In the genomic region with DNA sequence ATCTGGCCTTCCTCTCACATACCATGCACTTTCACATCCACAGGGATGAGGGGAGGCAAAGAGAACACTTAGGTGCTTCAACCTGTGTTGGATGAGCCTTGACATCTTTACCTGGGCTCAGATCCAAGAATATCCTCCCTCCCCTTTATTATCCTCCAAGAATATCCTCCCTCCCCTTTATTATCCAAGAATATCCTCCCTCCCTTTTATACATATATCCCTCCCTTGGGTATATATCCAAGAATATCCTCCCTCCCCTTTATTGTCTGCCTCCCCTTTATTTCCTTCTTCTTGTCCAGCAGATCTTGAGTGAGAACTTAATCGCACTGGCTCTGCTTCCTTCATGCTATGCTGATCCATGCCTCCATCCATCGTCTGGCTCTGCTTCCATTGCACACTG, we compare ENCODE assay signal across 28 cellular contexts. TPM values are rescaled to one million over a fixed set of nuclear protein-coding genes. Genes with fewer than 3 reads are reported as not detected.
DNase-seq lines count a peak whose midpoint lies in the region; ATAC-seq and TF ChIP-seq lines count a peak whose summit lies in the region.
"Had no signal": no experiment of that assay in that cellular context is flagged by ENCODE, and none has a peak within 500 bp of the region (broad histone marks: within the 10 kb centered on the region; RNA-seq: fewer than 3 reads in every experiment).

No MANE protein-coding gene starts in this region.

- H3K27ac ChIP-seq in heart right ventricle (peak overlapping the region in 8 of 10 donors; percentile 25 to 86 (median 66)), layer of hippocampus (ENCODE audit: low read depth, low read length) (peak overlapping the region; percentile 54), sigmoid colon (peak overlapping the region; percentile 79 to 89 (median 84)), vagina (peak overlapping the region; percentile 42)
- H3K27ac ChIP-seq: SJCRH30, VCaP had no signal

- H3K4me1 ChIP-seq in heart right ventricle, result peaks cover 5 to 100% (median 78%) of the 10 kb centered on the region in 9 donors
- H3K4me1 ChIP-seq in sigmoid colon, result peaks cover 0 to 97% (median 92%) of the 10 kb centered on the region in 4 donors
- H3K4me1 ChIP-seq in vagina, result peaks cover 46% of the 10 kb centered on the region

- H3K4me3 Mint-ChIP-seq in glutamatergic neuron (ENCODE audit: unreplicated experiment), result no peak overlapping the region
- H3K4me3 Mint-ChIP-seq: CD4-positive, CD25-positive, alpha-beta regulatory T cell; GM23338; immature natural killer cell; memory B cell had no signal

- no peak for TF ChIP-seq CTCF in heart right ventricle (IDR thresholded peaks at IDR 0.05)
- no peak for TF ChIP-seq CTCF in sigmoid colon (IDR thresholded peaks at IDR 0.05)
- TF ChIP-seq CTCF in vagina (IDR thresholded peaks at IDR 0.05), result no peak
- TF ChIP-seq CTCF in glutamatergic neuron (IDR thresholded peaks at IDR 0.05; ENCODE audit: partially characterized antibody, unreplicated experiment), result no peak

- H3K27me3 ChIP-seq in heart right ventricle (no peaks in the 10 kb centered on the region), layer of hippocampus (ENCODE audit: control insufficient read depth, insufficient read depth, low read length) (no peaks in the 10 kb centered on the region), sigmoid colon (no peaks in the 10 kb centered on the region), vagina (no peaks in the 10 kb centered on the region)
- H3K27me3 ChIP-seq: dorsolateral prefrontal cortex, SJCRH30 had no signal

- H3K27ac Mint-ChIP-seq in glutamatergic neuron (ENCODE audit: unreplicated experiment), result no peak overlapping the region
- H3K27ac Mint-ChIP-seq: CD4-positive, CD25-positive, alpha-beta regulatory T cell; GM23338; immature natural killer cell; memory B cell had no signal

- TF ChIP-seq EP300 in sigmoid colon (IDR thresholded peaks at IDR 0.05), result no peak

- 68 to 71% methylated on average over 2 of the region's 2 CpGs for WGBS in heart right ventricle, 2 donors
- 86 to 91% methylated on average over 2 of the region's 2 CpGs for WGBS in sigmoid colon, 2 donors

- H3K9me3 ChIP-seq in heart right ventricle, result no peaks in the 10 kb centered on the region
- no peaks in the 10 kb centered on the region for H3K9me3 ChIP-seq in sigmoid colon
- H3K9me3 ChIP-seq in vagina, result no peaks in the 10 kb centered on the region
- H3K9me3 ChIP-seq: SJCRH30 had no signal

- DNase-seq in heart right ventricle (no peak), left cardiac atrium (no peak), sigmoid colon (no peak), vagina (ENCODE audit: extremely low spot score in 2 of 2) (no peak), NOMO-1 (lab: John Stamatoyannopoulos, UW; ENCODE audit: unreplicated experiment in 2 of 2) (no peak), glutamatergic neuron (no peak)
- DNase-seq: ACHN; activated gamma-delta T cell treated with Interleukin-2 at 50 U/mL for 16 hours; amniotic stem cell; caudate nucleus; CD4-positive, CD25-positive, alpha-beta regulatory T cell; DMS 273 treated with DMSO at 0.1 percent for 48 hours; dorsolateral prefrontal cortex; erythroblast; immature natural killer cell; Kasumi-1; NCI-H1092 treated with DMSO at 0.1 percent for 48 hours; NCI-H2081 treated with DMSO at 0.1 percent for 48 hours; NCI-H69; PC-9; SJCRH30; stimulated activated CD4-positive, alpha-beta T cell treated with anti-CD3 and anti-CD28 coated beads, Interleukin-15, amount 100 ng/mL, for 24 hours; T-helper 2 cell had no signal

- peak in 1 of 8 donors; percentile 35 for ATAC-seq in heart right ventricle
- ATAC-seq in left cardiac atrium, result no peak
- no peak for ATAC-seq in HG02970 (IDR thresholded peaks at IDR 0.05; ENCODE audit: low FRiP score, unreplicated experiment)
- ATAC-seq: GM23338 had no signal

- H3K4me1 Mint-ChIP-seq in glutamatergic neuron (ENCODE audit: low read depth, unreplicated experiment), result peaks cover 6% of the 10 kb centered on the region
- H3K4me1 Mint-ChIP-seq: CD4-positive, CD25-positive, alpha-beta regulatory T cell; immature natural killer cell had no signal

- no peaks in the 10 kb centered on the region for H3K9me3 Mint-ChIP-seq in glutamatergic neuron (ENCODE audit: unreplicated experiment)
- H3K9me3 Mint-ChIP-seq: GM23338, immature natural killer cell, memory B cell had no signal

- H3K4me3 ChIP-seq in heart right ventricle, result no peak overlapping the region
- H3K4me3 ChIP-seq in sigmoid colon, result no peak overlapping the region
- no peak overlapping the region for H3K4me3 ChIP-seq in vagina
- H3K4me3 ChIP-seq: dorsolateral prefrontal cortex, GM23338, PC-9, SJCRH30 had no signal

- TF ChIP-seq POLR2A in sigmoid colon (IDR thresholded peaks at IDR 0.05) (no peak), vagina (IDR thresholded peaks at IDR 0.05) (no peak)

- H3K27me3 Mint-ChIP-seq in glutamatergic neuron (ENCODE audit: unreplicated experiment), result peaks cover 2% of the 10 kb centered on the region

- intact Hi-C loops in heart right ventricle (cut with DNase I) (no loop called here), left cardiac atrium (cut with DNase I) (no loop called here), sigmoid colon (cut with DNase I) (loop anchor here (10.0 kb wide), 1 partner anchor 619 kb away; a partner anchor contains a TSS), vagina (cut with DNase I) (no loop called here)

- peaks cover 0 to 4% (median 0%) of the 10 kb centered on the region in 9 donors for H3K36me3 ChIP-seq in heart right ventricle
- no peaks in the 10 kb centered on the region for H3K36me3 ChIP-seq in sigmoid colon
- no peaks in the 10 kb centered on the region for H3K36me3 ChIP-seq in vagina
- H3K36me3 ChIP-seq: SJCRH30 had no signal

- H3K36me3 Mint-ChIP-seq in glutamatergic neuron (ENCODE audit: unreplicated experiment), result no peaks in the 10 kb centered on the region
- H3K36me3 Mint-ChIP-seq: CD4-positive, CD25-positive, alpha-beta regulatory T cell; immature natural killer cell; memory B cell had no signal

RNA-seq across cellular contexts. Expression of a gene that starts 30.3 kb away (rescaled TPM):
- total RNA-seq in heart right ventricle, result 100 to 1,000 TPM in 1 of 10 donors, 10 to 100 TPM in 9; 35.4 to 103 (median 82.5) TPM
- polyA plus RNA-seq in heart right ventricle, result 10 to 100 TPM; 23.7 to 92.5 TPM
- 10 to 100 TPM; 63.7 to 87.8 TPM for total RNA-seq in left cardiac atrium
- 100 to 1,000 TPM in 3 of 4 donors, 10 to 100 TPM in 1; 95.3 to 225 (median 140) TPM for total RNA-seq in sigmoid colon
- 10 to 100 TPM in 1 of 3 donors, 1 to 10 TPM in 2; 6.9 to 16.6 (median 9.0) TPM for polyA plus RNA-seq in sigmoid colon
- total RNA-seq in vagina, result 56.5 TPM
- 0.22 TPM for total RNA-seq in glutamatergic neuron (ENCODE audit: unreplicated experiment)
- total RNA-seq: CD4-positive, CD25-positive, alpha-beta regulatory T cell had no signal
- polyA plus RNA-seq: CD4-positive, CD25-positive, alpha-beta regulatory T cell; immature natural killer cell had no signal

Comparison
In these comparisons a context has a peak if more than half of its experiments do, and no peak if none do; other contexts are left out.
1. RNA of a gene that starts 30.3 kb away (total RNA-seq): 95.3 to 225 TPM in sigmoid colon, 63.7 to 87.8 TPM in left cardiac atrium, 35.4 to 103 TPM in heart right ventricle and 56.5 TPM in vagina (single experiment); 0.22 TPM in glutamatergic neuron (single experiment); every median in the first group is over 10 times any median in the second.
2. Peak in every context shown above with its lines, with median percentiles within 50 percentile points of each other: H3K27ac ChIP-seq.